Comparison of ENCODE assay signal across 1 cellular context in genomic region chr7:141322355-141322754, GRCh38.
TF ChIP-seq lines count a peak whose summit lies in the region.

No MANE protein-coding gene starts in this region.

TF ChIP-seq in H1, 55 proteins besides CTCF, POLR2A, EP300 and RAD21:
- TF ChIP-seq ASH2L (IDR thresholded peaks at IDR 0.05; ENCODE audit: low read length) (no peak), SIX5 (IDR thresholded peaks at IDR 0.05; ENCODE audit: low read depth, low read length) (no peak), EZH2 (IDR thresholded peaks at IDR 0.05; ENCODE audit: low read depth, low read length, severe bottlenecking) (no peak), CBX5 (IDR thresholded peaks at IDR 0.05; ENCODE audit: low read depth, low read length) (no peak)
- TF ChIP-seq, protein P1, sequence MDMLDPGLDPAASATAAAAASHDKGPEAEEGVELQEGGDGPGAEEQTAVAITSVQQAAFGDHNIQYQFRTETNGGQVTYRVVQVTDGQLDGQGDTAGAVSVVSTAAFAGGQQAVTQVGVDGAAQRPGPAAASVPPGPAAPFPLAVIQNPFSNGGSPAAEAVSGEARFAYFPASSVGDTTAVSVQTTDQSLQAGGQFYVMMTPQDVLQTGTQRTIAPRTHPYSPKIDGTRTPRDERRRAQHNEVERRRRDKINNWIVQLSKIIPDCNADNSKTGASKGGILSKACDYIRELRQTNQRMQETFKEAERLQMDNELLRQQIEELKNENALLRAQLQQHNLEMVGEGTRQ (IDR thresholded peaks at IDR 0.05; ENCODE audit: low read length): no peak
